Comparison of ENCODE assay signal across 1 cellular context in the genomic region with DNA sequence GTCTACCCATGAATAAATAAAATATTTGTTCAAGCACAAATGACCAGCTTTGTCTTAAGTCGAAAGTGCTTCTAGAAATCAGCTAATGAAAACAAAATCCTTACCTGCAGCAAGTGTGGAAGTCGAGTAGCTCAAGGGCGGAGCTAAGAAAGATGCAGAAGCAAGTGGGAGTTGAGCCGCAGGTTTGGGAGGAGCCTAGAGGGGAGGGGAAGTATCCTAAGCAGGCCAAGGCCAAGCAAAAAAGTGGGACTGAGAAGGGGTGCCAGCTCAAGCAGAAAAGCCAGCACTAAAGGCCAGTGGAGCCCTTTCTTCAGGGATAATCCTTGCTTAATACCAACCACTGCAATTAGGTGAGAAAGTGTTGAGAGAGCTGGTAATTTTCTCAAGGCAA.
TF ChIP-seq lines count a peak whose summit lies in the region.

No MANE protein-coding gene starts in this region.

TF ChIP-seq in K562, 482 proteins besides CTCF, POLR2A, EP300 and RAD21 (continued from another document):
- TF ChIP-seq, protein P1, sequence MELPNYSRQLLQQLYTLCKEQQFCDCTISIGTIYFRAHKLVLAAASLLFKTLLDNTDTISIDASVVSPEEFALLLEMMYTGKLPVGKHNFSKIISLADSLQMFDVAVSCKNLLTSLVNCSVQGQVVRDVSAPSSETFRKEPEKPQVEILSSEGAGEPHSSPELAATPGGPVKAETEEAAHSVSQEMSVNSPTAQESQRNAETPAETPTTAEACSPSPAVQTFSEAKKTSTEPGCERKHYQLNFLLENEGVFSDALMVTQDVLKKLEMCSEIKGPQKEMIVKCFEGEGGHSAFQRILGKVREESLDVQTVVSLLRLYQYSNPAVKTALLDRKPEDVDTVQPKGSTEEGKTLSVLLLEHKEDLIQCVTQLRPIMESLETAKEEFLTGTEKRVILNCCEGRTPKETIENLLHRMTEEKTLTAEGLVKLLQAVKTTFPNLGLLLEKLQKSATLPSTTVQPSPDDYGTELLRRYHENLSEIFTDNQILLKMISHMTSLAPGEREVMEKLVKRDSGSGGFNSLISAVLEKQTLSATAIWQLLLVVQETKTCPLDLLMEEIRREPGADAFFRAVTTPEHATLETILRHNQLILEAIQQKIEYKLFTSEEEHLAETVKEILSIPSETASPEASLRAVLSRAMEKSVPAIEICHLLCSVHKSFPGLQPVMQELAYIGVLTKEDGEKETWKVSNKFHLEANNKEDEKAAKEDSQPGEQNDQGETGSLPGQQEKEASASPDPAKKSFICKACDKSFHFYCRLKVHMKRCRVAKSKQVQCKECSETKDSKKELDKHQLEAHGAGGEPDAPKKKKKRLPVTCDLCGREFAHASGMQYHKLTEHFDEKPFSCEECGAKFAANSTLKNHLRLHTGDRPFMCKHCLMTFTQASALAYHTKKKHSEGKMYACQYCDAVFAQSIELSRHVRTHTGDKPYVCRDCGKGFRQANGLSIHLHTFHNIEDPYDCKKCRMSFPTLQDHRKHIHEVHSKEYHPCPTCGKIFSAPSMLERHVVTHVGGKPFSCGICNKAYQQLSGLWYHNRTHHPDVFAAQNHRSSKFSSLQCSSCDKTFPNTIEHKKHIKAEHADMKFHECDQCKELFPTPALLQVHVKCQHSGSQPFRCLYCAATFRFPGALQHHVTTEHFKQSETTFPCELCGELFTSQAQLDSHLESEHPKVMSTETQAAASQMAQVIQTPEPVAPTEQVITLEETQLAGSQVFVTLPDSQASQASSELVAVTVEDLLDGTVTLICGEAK (IDR thresholded peaks at IDR 0.05) = no peak
- TF ChIP-seq, protein P1 (CRISPR knock-in tag; IDR thresholded peaks at IDR 0.05) = no peak
- no peak for TF ChIP-seq E2F3 (CRISPR knock-in tag; IDR thresholded peaks at IDR 0.05)
- no peak for TF ChIP-seq PRMT5 (CRISPR knock-in tag; IDR thresholded peaks at IDR 0.05)
- TF ChIP-seq, protein P2, sequence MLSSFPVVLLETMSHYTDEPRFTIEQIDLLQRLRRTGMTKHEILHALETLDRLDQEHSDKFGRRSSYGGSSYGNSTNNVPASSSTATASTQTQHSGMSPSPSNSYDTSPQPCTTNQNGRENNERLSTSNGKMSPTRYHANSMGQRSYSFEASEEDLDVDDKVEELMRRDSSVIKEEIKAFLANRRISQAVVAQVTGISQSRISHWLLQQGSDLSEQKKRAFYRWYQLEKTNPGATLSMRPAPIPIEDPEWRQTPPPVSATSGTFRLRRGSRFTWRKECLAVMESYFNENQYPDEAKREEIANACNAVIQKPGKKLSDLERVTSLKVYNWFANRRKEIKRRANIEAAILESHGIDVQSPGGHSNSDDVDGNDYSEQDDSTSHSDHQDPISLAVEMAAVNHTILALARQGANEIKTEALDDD (IDR thresholded peaks at IDR 0.05) = no peak
- TF ChIP-seq, protein P3, sequence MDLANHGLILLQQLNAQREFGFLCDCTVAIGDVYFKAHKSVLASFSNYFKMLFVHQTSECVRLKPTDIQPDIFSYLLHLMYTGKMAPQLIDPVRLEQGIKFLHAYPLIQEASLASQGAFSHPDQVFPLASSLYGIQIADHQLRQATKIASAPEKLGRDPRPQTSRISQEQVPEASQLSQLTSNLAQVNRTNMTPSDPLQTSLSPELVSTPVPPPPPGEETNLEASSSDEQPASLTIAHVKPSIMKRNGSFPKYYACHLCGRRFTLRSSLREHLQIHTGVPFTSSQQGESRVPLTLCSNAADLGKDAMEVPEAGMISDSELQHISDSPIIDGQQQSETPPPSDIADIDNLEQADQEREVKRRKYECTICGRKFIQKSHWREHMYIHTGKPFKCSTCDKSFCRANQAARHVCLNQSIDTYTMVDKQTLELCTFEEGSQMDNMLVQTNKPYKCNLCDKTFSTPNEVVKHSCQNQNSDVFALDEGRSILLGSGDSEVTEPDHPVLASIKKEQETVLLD (IDR thresholded peaks at IDR 0.05) = no peak
- no peak for TF ChIP-seq ZNF79 (CRISPR knock-in tag; IDR thresholded peaks at IDR 0.05; ENCODE audit: low read depth)
- no peak for TF ChIP-seq CBFA2T2 (conservative IDR thresholded peaks at IDR 0.05)
- no peak for TF ChIP-seq MYBL2 (IDR thresholded peaks at IDR 0.05; ENCODE audit: low read depth)
- no peak for TF ChIP-seq MYBL2 (CRISPR knock-in tag; IDR thresholded peaks at IDR 0.05; ENCODE audit: borderline replicate concordance)
- TF ChIP-seq ZNF354B (CRISPR knock-in tag; IDR thresholded peaks at IDR 0.05) = no peak
TF ChIP-seq in K562: peak in this region for 0.
